In the genomic region with DNA sequence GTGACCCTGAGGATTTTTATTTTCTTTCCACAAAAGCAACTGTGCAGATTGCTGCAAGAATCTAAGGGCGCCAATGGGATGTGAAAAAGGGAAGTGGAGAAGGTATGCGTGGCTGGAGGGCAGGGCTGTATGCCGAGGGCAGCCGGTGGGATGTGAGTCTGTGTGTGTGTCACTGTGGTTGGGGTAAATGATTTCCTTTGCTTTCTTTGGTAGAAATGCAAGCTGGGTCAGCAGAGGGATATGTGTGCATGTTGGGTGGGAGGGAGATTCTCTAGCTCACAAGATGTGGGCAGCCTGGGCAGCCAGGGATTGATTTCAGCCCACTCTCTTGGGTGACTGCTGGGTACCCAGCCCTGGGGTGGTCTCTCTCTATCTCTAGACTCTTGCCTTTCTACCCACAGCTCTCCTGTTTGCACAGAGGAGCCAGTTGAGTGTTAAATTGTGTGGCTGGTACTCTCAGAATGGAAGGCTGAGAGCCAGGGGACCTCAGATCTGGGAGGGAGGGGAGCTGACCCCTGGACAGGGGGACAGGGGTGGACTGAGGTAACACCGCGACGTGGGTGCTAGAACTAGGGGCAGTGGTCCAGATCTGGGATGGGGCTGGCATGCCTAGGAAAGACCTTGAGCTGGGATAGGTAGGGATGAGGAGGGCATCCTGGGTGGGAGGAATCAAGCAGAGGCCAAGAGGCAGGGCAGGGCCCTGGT, we compare ENCODE assay signal across 8 cellular contexts. TPM values are rescaled to one million over a fixed set of nuclear protein-coding genes. Genes with fewer than 3 reads are reported as not detected.
A peak's percentile ranks its signal among the peaks of the same experiment; 100 is the strongest.
DNase-seq lines count a peak whose midpoint lies in the region; ATAC-seq and TF ChIP-seq lines count a peak whose summit lies in the region.

No MANE protein-coding gene starts in this region.

- H3K27ac Mint-ChIP-seq in activated T-helper 1 cell treated with anti-CD3 and anti-CD28 coated beads, Interleukin-12 subunit alpha, Interleukin-12 subunit beta, Interleukin-2, Interleukin-4 antibody, amounts not matched to agents 30 ng/mL and 10 ng/mL and 1 ng/mL, durations not matched to agents 14 hours and 24 hours and 36 hours: peak overlapping the region; percentile 42

- ATAC-seq in GM19395 (IDR thresholded peaks at IDR 0.05; ENCODE audit: unreplicated experiment) (peak; percentile 57), HG03565 (IDR thresholded peaks at IDR 0.05; ENCODE audit: unreplicated experiment) (peak; percentile 44), heart left ventricle (no peak)

- H3K4me3 ChIP-seq in heart left ventricle: no peak overlapping the region
- H3K4me3 ChIP-seq in uterus: no peak overlapping the region

- H3K36me3 Mint-ChIP-seq in activated T-helper 1 cell treated with anti-CD3 and anti-CD28 coated beads, Interleukin-12 subunit alpha, Interleukin-12 subunit beta, Interleukin-2, Interleukin-4 antibody, amounts not matched to agents 30 ng/mL and 10 ng/mL and 1 ng/mL, durations not matched to agents 14 hours and 24 hours and 36 hours (ENCODE audit: low read depth): peaks cover 24% of the 10 kb centered on the region

- TF ChIP-seq POLR2A in heart left ventricle (IDR thresholded peaks at IDR 0.05) (no peak), uterus (IDR thresholded peaks at IDR 0.05) (no peak)

- peaks cover 41% of the 10 kb centered on the region for H3K4me1 Mint-ChIP-seq in activated T-helper 1 cell treated with anti-CD3 and anti-CD28 coated beads, Interleukin-12 subunit alpha, Interleukin-12 subunit beta, Interleukin-2, Interleukin-4 antibody, amounts not matched to agents 30 ng/mL and 10 ng/mL and 1 ng/mL, durations not matched to agents 14 hours and 24 hours and 36 hours (ENCODE audit: low read depth)

- H3K36me3 ChIP-seq in heart left ventricle (no peaks in the 10 kb centered on the region), uterus (no peaks in the 10 kb centered on the region)

- peaks cover 0 to 48% (median 13%) of the 10 kb centered on the region in 12 donors for H3K4me1 ChIP-seq in heart left ventricle
- H3K4me1 ChIP-seq in uterus: no peaks in the 10 kb centered on the region

- no peaks in the 10 kb centered on the region for H3K9me3 Mint-ChIP-seq in activated T-helper 1 cell treated with anti-CD3 and anti-CD28 coated beads, Interleukin-12 subunit alpha, Interleukin-12 subunit beta, Interleukin-2, Interleukin-4 antibody, amounts not matched to agents 30 ng/mL and 10 ng/mL and 1 ng/mL, durations not matched to agents 14 hours and 24 hours and 36 hours

- H3K27me3 Mint-ChIP-seq in activated T-helper 1 cell treated with anti-CD3 and anti-CD28 coated beads, Interleukin-12 subunit alpha, Interleukin-12 subunit beta, Interleukin-2, Interleukin-4 antibody, amounts not matched to agents 30 ng/mL and 10 ng/mL and 1 ng/mL, durations not matched to agents 14 hours and 24 hours and 36 hours (ENCODE audit: insufficient read depth): peaks cover 11% of the 10 kb centered on the region

- H3K9me3 ChIP-seq in heart left ventricle: no peaks in the 10 kb centered on the region
- H3K9me3 ChIP-seq in uterus: no peaks in the 10 kb centered on the region

- H3K27me3 ChIP-seq in heart left ventricle: peaks cover 0 to 12% (median 0%) of the 10 kb centered on the region in 9 donors
- no peaks in the 10 kb centered on the region for H3K27me3 ChIP-seq in uterus

- peak overlapping the region; percentile 90 for H3K4me3 Mint-ChIP-seq in activated T-helper 1 cell treated with anti-CD3 and anti-CD28 coated beads, Interleukin-12 subunit alpha, Interleukin-12 subunit beta, Interleukin-2, Interleukin-4 antibody, amounts not matched to agents 30 ng/mL and 10 ng/mL and 1 ng/mL, durations not matched to agents 14 hours and 24 hours and 36 hours

- WGBS in heart left ventricle, 4 donors: 91 to 94% (median 94%) methylated on average over 7 of the region's 7 CpGs

- intact Hi-C loops in activated T-helper 1 cell treated with anti-CD3 and anti-CD28 coated beads, Interleukin-12 subunit alpha, Interleukin-12 subunit beta, Interleukin-2, Interleukin-4 antibody, amounts not matched to agents 30 ng/mL and 10 ng/mL and 1 ng/mL, durations not matched to agents 14 hours and 24 hours and 36 hours (cut with micrococcal nuclease): loop anchor here (1.0 kb wide), 1 partner anchor 9 kb away; no protein-coding TSS in a partner anchor
- intact Hi-C loops in heart left ventricle (cut with DNase I) (loop anchor here in 1 of 10 donors (2.0 kb wide), 1 partner anchor 37 kb away; no protein-coding TSS in a partner anchor), uterus (cut with DNase I; ENCODE audit: low total_unique reads) (no loop called here)

- no peak for TF ChIP-seq CTCF in heart left ventricle (IDR thresholded peaks at IDR 0.05)
- no peak for TF ChIP-seq CTCF in uterus (IDR thresholded peaks at IDR 0.05)

- DNase-seq in activated T-helper 1 cell treated with anti-CD3 and anti-CD28 coated beads, Interleukin-12 subunit alpha, Interleukin-12 subunit beta, Interleukin-2, Interleukin-4 antibody, amounts not matched to agents 30 ng/mL and 10 ng/mL and 1 ng/mL, durations not matched to agents 14 hours and 24 hours and 36 hours (ENCODE audit: low spot score): no peak
- peak; percentile 52 for DNase-seq in pons (ENCODE audit: low spot score)
- DNase-seq in HPDE6-E6E7 (ENCODE audit: extremely low spot score): no peak
- DNase-seq in central memory CD4-positive, alpha-beta T cell: no peak
- no peak for DNase-seq in heart left ventricle
- DNase-seq in uterus: no peak

- no peak overlapping the region for H3K27ac ChIP-seq in heart left ventricle
- no peak overlapping the region for H3K27ac ChIP-seq in uterus

RNA-seq across cellular contexts. Expression of a gene that starts 3.5 kb away (rescaled TPM):
- total RNA-seq in activated T-helper 1 cell treated with anti-CD3 and anti-CD28 coated beads, Interleukin-12 subunit alpha, Interleukin-12 subunit beta, Interleukin-2, Interleukin-4 antibody, amounts not matched to agents 30 ng/mL and 10 ng/mL and 1 ng/mL, durations not matched to agents 14 hours and 24 hours and 36 hours: 34.5 and 34.7 TPM in 2 replicates
- total RNA-seq in heart left ventricle (1 to 10 TPM; 1.7 to 5.9 (median 2.4) TPM), uterus (10 to 100 TPM in 3 of 4 donors, 1 to 10 TPM in 1; 1.0 to 16.2 (median 12.8) TPM)
- 1 to 10 TPM; 1.3 to 3.2 TPM for polyA plus RNA-seq in heart left ventricle

Comparison
In these comparisons a context has a peak if more than half of its experiments do, and no peak if none do; other contexts are left out.
1. ATAC-seq: peak in GM19395 (single experiment) and HG03565 (single experiment); none in heart left ventricle (0 of 4).